Comparison of ENCODE assay signal across 17 cellular contexts in genomic region chr11:126490261-126490660, GRCh38.
"Had no signal": no experiment of that assay in that cellular context is flagged by ENCODE, and none has a peak within 500 bp of the region (broad histone marks: within the 10 kb centered on the region; RNA-seq: fewer than 3 reads in every experiment).

No MANE protein-coding gene starts in this region.

- H3K27ac ChIP-seq: foreskin keratinocyte, hepatocyte, right atrium auricular region, suprapubic skin, thyroid gland, uterus had no signal

- H3K4me1 ChIP-seq: foreskin keratinocyte, right atrium auricular region, suprapubic skin, thyroid gland, uterus had no signal

- H3K9me3 ChIP-seq: mucosa of descending colon, right atrium auricular region, suprapubic skin, thyroid gland, uterus had no signal

- DNase-seq: effector memory CD4-positive, alpha-beta T cell; foreskin keratinocyte; kidney; mammary epithelial cell; mucosa of descending colon; stimulated activated CD4-positive, alpha-beta T cell treated with anti-CD3 and anti-CD28 coated beads, Interleukin-4, amount 100 ng/mL, for 1 hour; stimulated activated CD8-positive, alpha-beta memory T cell treated with anti-CD3 and anti-CD28 coated beads, Interleukin-4, amount 100 ng/mL, for 48 hours; stimulated activated naive CD8-positive, alpha-beta T cell treated with anti-CD3 and anti-CD28 coated beads, Interleukin-15, Interleukin-2, amounts not matched to agents 100 U/mL and 50 U/mL, for 24 hours; thyroid gland; uterus had no signal

- H3K27me3 ChIP-seq: foreskin keratinocyte, hepatocyte, right atrium auricular region, suprapubic skin, thyroid gland, uterus had no signal

- ATAC-seq: foreskin keratinocyte; left lobe of liver; mucosa of descending colon; naive thymus-derived CD8-positive, alpha-beta T cell; stimulated activated effector memory CD8-positive, alpha-beta T cell treated with anti-CD3 and anti-CD28 coated beads, Interleukin-12 subunit alpha, Interleukin-12 subunit beta, amount 100 ng/mL, for 72 hours; stimulated activated naive CD8-positive, alpha-beta T cell treated with anti-CD3 and anti-CD28 coated beads, Interleukin-15, Interleukin-2, amounts not matched to agents 100 U/mL and 50 U/mL, for 24 hours had no signal

- H3K36me3 ChIP-seq: right atrium auricular region, suprapubic skin, thyroid gland, uterus had no signal

- H3K4me3 ChIP-seq: hepatocyte, mucosa of descending colon, right atrium auricular region, smooth muscle cell, suprapubic skin, thyroid gland, uterus had no signal
